ENCODE assay signal across 1 cellular context in genomic region chr7:693280-693679, GRCh38.
TF ChIP-seq lines count a peak whose summit lies in the region.

No MANE protein-coding gene starts in this region.

TF ChIP-seq in WTC11, 78 proteins besides CTCF, POLR2A, EP300 and RAD21:
- TF ChIP-seq ZNF425 (CRISPR knock-in tag; conservative IDR thresholded peaks at IDR 0.05): no peak
- TF ChIP-seq ZNF121 (CRISPR knock-in tag; IDR thresholded peaks at IDR 0.05): no peak
- no peak for TF ChIP-seq ZNF416 (CRISPR knock-in tag; IDR thresholded peaks at IDR 0.05)
- TF ChIP-seq ERG (CRISPR knock-in tag; IDR thresholded peaks at IDR 0.05): no peak
- TF ChIP-seq IRF2 (CRISPR knock-in tag; IDR thresholded peaks at IDR 0.05; ENCODE audit: borderline replicate concordance, low read depth): no peak
- TF ChIP-seq ZNF532 (CRISPR knock-in tag; IDR thresholded peaks at IDR 0.05; ENCODE audit: borderline replicate concordance): no peak
- TF ChIP-seq ZNF263 (CRISPR knock-in tag; IDR thresholded peaks at IDR 0.05; ENCODE audit: low read depth): no peak
- no peak for TF ChIP-seq CREM (CRISPR knock-in tag; IDR thresholded peaks at IDR 0.05)
- no peak for TF ChIP-seq ZNF317 (CRISPR knock-in tag; IDR thresholded peaks at IDR 0.05; ENCODE audit: borderline replicate concordance, low read depth)
- no peak for TF ChIP-seq RELA (CRISPR knock-in tag; IDR thresholded peaks at IDR 0.05; ENCODE audit: borderline replicate concordance)
- TF ChIP-seq MXD4 (CRISPR knock-in tag; IDR thresholded peaks at IDR 0.05; ENCODE audit: borderline replicate concordance): no peak
- no peak for TF ChIP-seq ESRRA (CRISPR knock-in tag; IDR thresholded peaks at IDR 0.05; ENCODE audit: borderline replicate concordance)
- no peak for TF ChIP-seq ZNF423 (CRISPR knock-in tag; IDR thresholded peaks at IDR 0.05)
- TF ChIP-seq CREB1 (CRISPR knock-in tag; IDR thresholded peaks at IDR 0.05): no peak
- no peak for TF ChIP-seq NFE2L1 (CRISPR knock-in tag; IDR thresholded peaks at IDR 0.05)
- no peak for TF ChIP-seq ZNF512 (CRISPR knock-in tag; IDR thresholded peaks at IDR 0.05; ENCODE audit: borderline replicate concordance)
- no peak for TF ChIP-seq PREB (CRISPR knock-in tag; IDR thresholded peaks at IDR 0.05; ENCODE audit: borderline replicate concordance)
- no peak for TF ChIP-seq FOXP1 (CRISPR knock-in tag; IDR thresholded peaks at IDR 0.05; ENCODE audit: borderline replicate concordance)
- no peak for TF ChIP-seq GTF2I (CRISPR knock-in tag; conservative IDR thresholded peaks at IDR 0.05)
- TF ChIP-seq AR (CRISPR knock-in tag; IDR thresholded peaks at IDR 0.05): no peak
